16 cellular contexts compared by ENCODE assay signal in the genomic region with DNA sequence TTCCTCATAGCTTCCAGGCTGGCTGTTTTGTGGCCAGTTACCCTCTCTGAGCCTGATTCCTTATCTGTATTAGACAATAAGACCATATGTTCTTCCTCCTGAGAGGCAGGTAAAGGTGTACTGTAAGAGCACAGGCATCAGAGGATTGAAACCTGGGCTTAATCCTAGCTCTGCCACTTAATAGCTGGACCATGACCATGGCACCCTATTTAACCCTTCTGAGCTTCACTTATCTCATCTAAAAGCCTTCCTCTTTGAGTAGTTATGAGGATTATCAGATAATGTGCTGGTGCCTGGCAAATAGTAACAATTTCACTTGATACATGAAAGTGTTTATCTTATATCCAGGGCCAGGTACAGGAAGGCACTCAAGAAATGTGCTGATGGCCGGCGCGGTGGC. TPM values are rescaled to one million over a fixed set of nuclear protein-coding genes. Genes with fewer than 3 reads are reported as not detected.
DNase-seq lines count a peak whose midpoint lies in the region; ATAC-seq and TF ChIP-seq lines count a peak whose summit lies in the region.
"Had no signal": no experiment of that assay in that cellular context is flagged by ENCODE, and none has a peak within 500 bp of the region (broad histone marks: within the 10 kb centered on the region; RNA-seq: fewer than 3 reads in every experiment).

No MANE protein-coding gene starts in this region.

- DNase-seq in stimulated activated naive CD8-positive, alpha-beta T cell treated with anti-CD3 and anti-CD28 coated beads, Interleukin-15, Interleukin-2, amounts not matched to agents 100 U/mL and 50 U/mL, for 24 hours, result no peak
- no peak for DNase-seq in RWPE1 (ENCODE audit: low spot score)
- DNase-seq in epithelial cell of prostate (ENCODE audit: low read depth, low spot score), result no peak
- no peak for DNase-seq in upper lobe of right lung
- DNase-seq in HuH-7.5 (ENCODE audit: low spot score), result no peak
- DNase-seq in GDM1 (lab: John Stamatoyannopoulos, UW), result no peak
- DNase-seq in spleen, result no peak
- DNase-seq: activated CD4-positive, alpha-beta T cell treated with anti-CD3 and anti-CD28 coated beads for 48 hours; Kasumi-1; stimulated activated CD4-positive, alpha-beta T cell treated with anti-CD3 and anti-CD28 coated beads, Interleukin-12 subunit alpha, Interleukin-12 subunit beta, amount 100 ng/mL, for 4 hours; T-helper 9 cell had no signal

- H3K27ac Mint-ChIP-seq in stimulated activated naive CD8-positive, alpha-beta T cell treated with anti-CD3 and anti-CD28 coated beads, Interleukin-15, Interleukin-2, amounts not matched to agents 100 ng/mL and 50 ng/mL, for 24 hours, result peak overlapping the region; percentile 26

- TF ChIP-seq POLR2A in spleen (IDR thresholded peaks at IDR 0.05), result no peak

- intact Hi-C loops in upper lobe of right lung (cut with DNase I), result no loop called here
- intact Hi-C loops in spleen (cut with DNase I; ENCODE audit: low total_unique reads), result no loop called here

- H3K4me1 ChIP-seq in upper lobe of right lung (peaks cover 33% of the 10 kb centered on the region), spleen (peaks cover 18 to 95% (median 64%) of the 10 kb centered on the region in 6 donors)

- no peaks in the 10 kb centered on the region for H3K9me3 Mint-ChIP-seq in stimulated activated naive CD8-positive, alpha-beta T cell treated with anti-CD3 and anti-CD28 coated beads, Interleukin-15, Interleukin-2, amounts not matched to agents 100 ng/mL and 50 ng/mL, for 24 hours
- H3K9me3 Mint-ChIP-seq: activated naive CD4-positive, alpha-beta T cell treated with anti-CD3 and anti-CD28 coated beads, Interleukin-2, amount 50 U/mL, for 24 hours had no signal

- no peak for ATAC-seq in stimulated activated naive CD8-positive, alpha-beta T cell treated with anti-CD3 and anti-CD28 coated beads, Interleukin-15, Interleukin-2, amounts not matched to agents 100 U/mL and 50 U/mL, for 24 hours
- ATAC-seq in upper lobe of right lung, result no peak

- H3K4me1 Mint-ChIP-seq in stimulated activated naive CD8-positive, alpha-beta T cell treated with anti-CD3 and anti-CD28 coated beads, Interleukin-15, Interleukin-2, amounts not matched to agents 100 ng/mL and 50 ng/mL, for 24 hours (ENCODE audit: low read depth), result peaks cover 93% of the 10 kb centered on the region

- no peaks in the 10 kb centered on the region for H3K9me3 ChIP-seq in upper lobe of right lung
- no peaks in the 10 kb centered on the region for H3K9me3 ChIP-seq in spleen
- H3K9me3 ChIP-seq: tibial nerve had no signal

- H3K36me3 Mint-ChIP-seq in stimulated activated naive CD8-positive, alpha-beta T cell treated with anti-CD3 and anti-CD28 coated beads, Interleukin-15, Interleukin-2, amounts not matched to agents 100 ng/mL and 50 ng/mL, for 24 hours (ENCODE audit: low read depth), result peaks cover 86% of the 10 kb centered on the region

- H3K4me3 Mint-ChIP-seq in stimulated activated naive CD8-positive, alpha-beta T cell treated with anti-CD3 and anti-CD28 coated beads, Interleukin-15, Interleukin-2, amounts not matched to agents 100 ng/mL and 50 ng/mL, for 24 hours, result no peak overlapping the region
- H3K4me3 Mint-ChIP-seq: activated naive CD4-positive, alpha-beta T cell treated with anti-CD3 and anti-CD28 coated beads, Interleukin-2, amount 50 U/mL, for 24 hours had no signal

- POLR2A ChIA-PET in RWPE1 (lab: Yijun Ruan, JAX; ENCODE audit: low non-redundant PET), result no interaction called here

- no peak overlapping the region for H3K4me3 ChIP-seq in upper lobe of right lung
- H3K4me3 ChIP-seq in spleen, result no peak overlapping the region
- H3K4me3 ChIP-seq: tibial nerve had no signal

- H3K27me3 ChIP-seq in upper lobe of right lung (no peaks in the 10 kb centered on the region), spleen (replicated peaks in 1 of 7) (no peaks in the 10 kb centered on the region)
- H3K27me3 ChIP-seq: tibial nerve had no signal

- CTCF ChIA-PET in RWPE1 (lab: Yijun Ruan, JAX), result interaction anchor here (0.8 to 1.0 kb wide), 2 partner anchors 11 to 36 kb away, joined by 3 read pairs; no protein-coding TSS in a partner anchor

- TF ChIP-seq CTCF in RWPE1 (conservative IDR thresholded peaks at IDR 0.05; ENCODE audit: low read depth) (no peak), upper lobe of right lung (IDR thresholded peaks at IDR 0.05) (no peak), spleen (IDR thresholded peaks at IDR 0.05 in 8 of 11, conservative IDR thresholded peaks at IDR 0.05 in 3 of 11) (no peak)

- 94 to 98% (median 96%) methylated on average over 3 of the region's 3 CpGs for WGBS in spleen, 5 donors

- H3K36me3 ChIP-seq in upper lobe of right lung (peaks cover 49% of the 10 kb centered on the region), spleen (peaks cover 0 to 94% (median 9%) of the 10 kb centered on the region in 6 donors)

- no peaks in the 10 kb centered on the region for H3K27me3 Mint-ChIP-seq in stimulated activated naive CD8-positive, alpha-beta T cell treated with anti-CD3 and anti-CD28 coated beads, Interleukin-15, Interleukin-2, amounts not matched to agents 100 ng/mL and 50 ng/mL, for 24 hours
- H3K27me3 Mint-ChIP-seq: activated naive CD4-positive, alpha-beta T cell treated with anti-CD3 and anti-CD28 coated beads, Interleukin-2, amount 50 U/mL, for 24 hours had no signal

- H3K27ac ChIP-seq in RWPE1 (0 out of 2 replicates have a peak overlapping the region, but pooled peaks have one; percentile 14), epithelial cell of prostate (peak overlapping the region; percentile 100), upper lobe of right lung (peak overlapping the region; percentile 21), spleen (peak overlapping the region in 1 of 8 donors; percentile 38)

RNA-seq across cellular contexts. Expression of a gene that starts 34.9 kb away (rescaled TPM):
- 174 TPM for total RNA-seq in upper lobe of right lung
- total RNA-seq in spleen, result 100 to 1,000 TPM in 4 of 7 donors, 10 to 100 TPM in 3; 70.2 to 167 (median 107) TPM
- polyA plus RNA-seq in spleen, result 10 to 100 TPM; 18.7 to 55.5 (median 22.7) TPM

RNA-seq across cellular contexts. Expression of a gene that starts 50.1 kb away (rescaled TPM):
- total RNA-seq in upper lobe of right lung (19.1 TPM), spleen (1 to 10 TPM in 3 of 7 donors, not detected in 4; 1.1 to 1.5 (median 1.5) TPM)
- polyA plus RNA-seq in spleen, result 1 to 10 TPM; 1.9 to 4.6 (median 2.0) TPM
- total RNA-seq: renal cortical epithelial cell, SK-MEL-5 had no signal

RNA-seq across cellular contexts. Expression of a gene that starts 51.3 kb away (rescaled TPM):
- total RNA-seq in upper lobe of right lung (1.6 TPM), spleen (10 to 100 TPM in 3 of 7 donors, 1 to 10 TPM in 4; 2.6 to 16.2 (median 8.8) TPM)
- polyA plus RNA-seq in spleen, result 1 to 10 TPM; 1.4 to 9.3 (median 3.1) TPM
